In genomic region chr11:1929621-1930447, GRCh38 we compare ENCODE assay signal across 1 cellular context.
TF ChIP-seq lines count a peak whose summit lies in the region.

No MANE protein-coding gene starts in this region.

TF ChIP-seq in SK-N-SH, 30 proteins besides CTCF, POLR2A, EP300 and RAD21:
- TF ChIP-seq PBX3 (IDR thresholded peaks at IDR 0.05) (no peak), CHD2 (IDR thresholded peaks at IDR 0.05; ENCODE audit: low read length, partially characterized antibody) (no peak), USF1 (IDR thresholded peaks at IDR 0.05; ENCODE audit: borderline replicate concordance, low read depth) (no peak), NRF1 (IDR thresholded peaks at IDR 0.05; ENCODE audit: low read depth, low read length) (no peak), MEF2A (IDR thresholded peaks at IDR 0.05; ENCODE audit: borderline replicate concordance, low read depth) (no peak), NFIC (IDR thresholded peaks at IDR 0.05; ENCODE audit: borderline replicate concordance) (no peak), ELF1 (IDR thresholded peaks at IDR 0.05) (no peak), FOXJ3 (CRISPR knock-in tag; IDR thresholded peaks at IDR 0.05) (no peak), IRF3 (IDR thresholded peaks at IDR 0.05; ENCODE audit: low read depth, low read length) (no peak), FOXM1 (IDR thresholded peaks at IDR 0.05; ENCODE audit: low read depth) (no peak), POLR2AphosphoS5 (IDR thresholded peaks at IDR 0.05; ENCODE audit: low read depth, low read length) (no peak), SMC3 (IDR thresholded peaks at IDR 0.05; ENCODE audit: low read depth, low read length) (no peak), YY1 (IDR thresholded peaks at IDR 0.05; ENCODE audit: low read depth) (no peak), EZH2phosphoT487 (IDR thresholded peaks at IDR 0.05; ENCODE audit: borderline replicate concordance, low read depth) (no peak), GATA2 (CRISPR knock-in tag; IDR thresholded peaks at IDR 0.05) (no peak), TCF12 (IDR thresholded peaks at IDR 0.05) (no peak), RCOR1 (IDR thresholded peaks at IDR 0.05; ENCODE audit: low read length) (no peak), TAF1 (IDR thresholded peaks at IDR 0.05; ENCODE audit: borderline replicate concordance, low read depth, low read length) (no peak), GABPA (IDR thresholded peaks at IDR 0.05; ENCODE audit: low read depth) (no peak), REST (IDR thresholded peaks at IDR 0.05; ENCODE audit: low read depth, low read length) (no peak)
